Comparison of ENCODE assay signal across 17 cellular contexts in genomic region chr5:45642370-45642769, GRCh38. TPM values are rescaled to one million over a fixed set of nuclear protein-coding genes. Genes with fewer than 3 reads are reported as not detected.
"Had no signal": no experiment of that assay in that cellular context is flagged by ENCODE, and none has a peak within 500 bp of the region (broad histone marks: within the 10 kb centered on the region; RNA-seq: fewer than 3 reads in every experiment).

No MANE protein-coding gene starts in this region.

- H3K27me3 ChIP-seq: MG63 had no signal

- H3K4me3 ChIP-seq: MG63 had no signal

- H3K36me3 ChIP-seq: MG63 had no signal

- DNase-seq: IMR-90, Karpas-422, KG1, MG63, NCI-H1092, NCI-H1436 treated with DMSO at 0.1 percent for 48 hours, NCI-H187 treated with DMSO at 0.1 percent for 48 hours, NCI-H2029 treated with DMSO at 0.1 percent for 48 hours, NCI-H226, NCI-H510A treated with DMSO at 0.1 percent for 48 hours, NCI-H69, NCI-H774, Right ventricle myocardium superior, RPMI8226, T-helper 1 cell had no signal

- H3K9me3 ChIP-seq: MG63 had no signal

RNA-seq across cellular contexts. Expression of gene HCN1, which starts 53.8 kb away (rescaled TPM):
- total RNA-seq: HepG2, HT1080, IMR-90 had no signal
